ENCODE assay signal across 30 cellular contexts in the genomic region with DNA sequence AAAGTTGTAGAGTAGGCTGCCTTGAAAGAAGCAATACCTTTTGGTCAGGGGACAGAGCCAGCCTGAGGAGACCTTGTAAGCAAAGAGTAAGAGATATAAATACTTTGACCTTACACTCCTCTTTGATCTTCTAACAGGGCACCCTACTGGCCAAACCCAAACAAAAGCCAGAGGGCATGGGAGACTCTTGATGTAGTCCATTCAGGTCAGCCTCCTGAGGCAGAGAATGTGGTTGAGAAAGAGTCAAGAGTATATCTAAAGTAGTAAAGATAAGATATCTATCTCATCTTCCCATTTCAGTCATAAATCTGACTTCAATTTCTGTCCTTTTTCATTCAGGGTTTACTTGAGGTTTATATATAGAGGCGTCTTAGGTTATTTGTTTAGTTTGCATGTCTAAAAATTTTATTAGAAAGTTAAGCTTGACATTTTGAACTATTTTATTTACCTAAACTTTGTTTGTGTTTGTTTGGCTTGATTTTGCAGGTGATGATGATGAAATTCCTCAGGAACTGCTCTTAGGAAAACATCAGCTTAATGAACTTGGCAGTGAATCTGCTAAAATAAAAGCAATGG.
DNase-seq lines count a peak whose midpoint lies in the region; ATAC-seq and TF ChIP-seq lines count a peak whose summit lies in the region.
"Had no signal": no experiment of that assay in that cellular context is flagged by ENCODE, and none has a peak within 500 bp of the region (broad histone marks: within the 10 kb centered on the region; RNA-seq: fewer than 3 reads in every experiment).

No MANE protein-coding gene starts in this region.

- TF ChIP-seq CTCF in MCF 10A (IDR thresholded peaks at IDR 0.05; ENCODE audit: unreplicated experiment), result no peak
- no peak for TF ChIP-seq CTCF in mammary epithelial cell (conservative IDR thresholded peaks at IDR 0.05 in 1 of 2, IDR thresholded peaks at IDR 0.05 in 1 of 2; ENCODE audit: extremely low read depth in 1 of 2, insufficient read depth in 1 of 2, low read depth in 1 of 2, low read length in 2 of 2)
- TF ChIP-seq CTCF in hepatocyte (IDR thresholded peaks at IDR 0.05; ENCODE audit: poor library complexity), result no peak

- H3K4me3 ChIP-seq in mammary epithelial cell (replicated peaks in 1 of 3; ENCODE audit: insufficient read depth in 1 of 3, low read depth in 2 of 3, low read length in 3 of 3) (no peak overlapping the region), hepatocyte (no peak overlapping the region)
- H3K4me3 ChIP-seq: heart left ventricle, left ventricle myocardium inferior, right atrium auricular region, SK-N-MC, thoracic aorta had no signal

- no peak overlapping the region for H3K27ac Mint-ChIP-seq in MCF 10A (ENCODE audit: low read depth, unreplicated experiment)
- H3K27ac Mint-ChIP-seq in stimulated activated naive B cell treated with anti-CD40 and anti-IgM and Interleukin-4, amounts not matched to agents 10 μg/mL and 1 μg/mL and 100 μg/mL, for 72 hours, result peak overlapping the region; percentile 31
- H3K27ac Mint-ChIP-seq: T-helper 2 cell treated with Interferon-gamma antibody and Interleukin-4, amounts not matched to agents 5 μg/mL and 100 μg/mL, for 36 hours had no signal

- CTCF ChIA-PET in MCF 10A (lab: Yijun Ruan, JAX) (interaction anchor here (0.9 kb wide), 2 partner anchors 275 to 705 kb away, joined by 4 to 5 read pairs; no protein-coding TSS in a partner anchor), mammary epithelial cell (lab: Charles Lee; ENCODE audit: low non-redundant PET) (interaction anchor here (0.6 kb wide), 1 partner anchor 13 kb away, joined by 9 read pairs; no protein-coding TSS in a partner anchor)

- no peaks in the 10 kb centered on the region for H4K20me1 ChIP-seq in mammary epithelial cell (ENCODE audit: insufficient read depth, low read length)
- H4K20me1 ChIP-seq in hepatocyte (ENCODE audit: insufficient read depth, poor library complexity, severe bottlenecking), result no peaks in the 10 kb centered on the region

- dilution Hi-C loops in mammary epithelial cell (cut with HindIII; ENCODE audit: low sequenced_read_pairs), result no loop called here

- H3K4me2 ChIP-seq in mammary epithelial cell (ENCODE audit: insufficient read depth, low read depth, low read length) (no peak overlapping the region), hepatocyte (no peak overlapping the region)

- no peak overlapping the region for H2AFZ ChIP-seq in mammary epithelial cell (ENCODE audit: low read depth, low read length)
- H2AFZ ChIP-seq in hepatocyte, result no peak overlapping the region
- H2AFZ ChIP-seq: parathyroid adenoma had no signal

- no peak for ATAC-seq in stimulated activated naive B cell treated with anti-CD40 and anti-IgM and Interleukin-4, amounts not matched to agents 10 μg/mL and 1 μg/mL and 100 μg/mL, for 72 hours (replicated peaks)
- no peak for ATAC-seq in GM18502 (IDR thresholded peaks at IDR 0.05; ENCODE audit: poor library complexity, unreplicated experiment)
- ATAC-seq: heart left ventricle had no signal

- H3K36me3 ChIP-seq in mammary epithelial cell (ENCODE audit: insufficient read depth, low read length), result peaks cover 18% of the 10 kb centered on the region
- peaks cover 7% of the 10 kb centered on the region for H3K36me3 ChIP-seq in hepatocyte (replicated peaks; ENCODE audit: insufficient read depth, low read depth)

- H3K9me3 Mint-ChIP-seq in MCF 10A (ENCODE audit: unreplicated experiment), result no peaks in the 10 kb centered on the region
- H3K9me3 Mint-ChIP-seq in stimulated activated naive B cell treated with anti-CD40 and anti-IgM and Interleukin-4, amounts not matched to agents 10 μg/mL and 1 μg/mL and 100 μg/mL, for 72 hours, result no peaks in the 10 kb centered on the region
- H3K9me3 Mint-ChIP-seq: immature natural killer cell; T-helper 2 cell treated with Interferon-gamma antibody and Interleukin-4, amounts not matched to agents 5 μg/mL and 100 μg/mL, for 36 hours had no signal

- H3K79me2 ChIP-seq in mammary epithelial cell (ENCODE audit: insufficient read depth, low read length), result no peaks in the 10 kb centered on the region
- H3K79me2 ChIP-seq in hepatocyte, result no peaks in the 10 kb centered on the region
- H3K79me2 ChIP-seq: parathyroid adenoma had no signal

- peak; percentile 3 for DNase-seq in MCF 10A (ENCODE audit: unreplicated experiment)
- DNase-seq in mammary epithelial cell, result no peak
- DNase-seq in NCI-H69 (lab: John Stamatoyannopoulos, UW), result peak; percentile 16
- peak; percentile 3 for DNase-seq in hepatocyte (ENCODE audit: low spot score)
- no peak for DNase-seq in stimulated activated naive B cell treated with anti-CD40 and anti-IgM and Interleukin-4, amounts not matched to agents 10 μg/mL and 1 μg/mL and 100 μg/mL, for 72 hours
- no peak for DNase-seq in effector CD8-positive, alpha-beta T cell (lab: John Stamatoyannopoulos, UW)
- DNase-seq in NCI-H446 treated with DMSO at 0.1 percent for 48 hours (lab: John Stamatoyannopoulos, UW), result no peak
- DNase-seq: ACHN; activated effector memory CD4-positive, alpha-beta T cell treated with Interleukin-2 at 50 U/mL for 16 hours; Calu3; EL; erythroblast; foreskin fibroblast; HCEC 1CT; heart left ventricle; immature natural killer cell; KBM-7; left ventricle myocardium inferior; MV-4-11; NCI-H1694 treated with DMSO at 0.1 percent for 48 hours; NCI-H2171; NCI-H526; stimulated activated CD4-positive, alpha-beta T cell treated with anti-CD3 and anti-CD28 coated beads, Interleukin-4, amount 100 ng/mL, for 1 hour; stimulated activated naive CD4-positive, alpha-beta T cell treated with Interleukin-2 at 50 U/mL for 16 hours had no signal

- H3K9ac ChIP-seq in mammary epithelial cell (ENCODE audit: insufficient read depth, low read length), result no peak overlapping the region
- H3K9ac ChIP-seq: parathyroid adenoma had no signal

- peaks cover 50% of the 10 kb centered on the region for H3K36me3 Mint-ChIP-seq in MCF 10A (ENCODE audit: insufficient read depth, unreplicated experiment)
- H3K36me3 Mint-ChIP-seq in stimulated activated naive B cell treated with anti-CD40 and anti-IgM and Interleukin-4, amounts not matched to agents 10 μg/mL and 1 μg/mL and 100 μg/mL, for 72 hours, result peaks cover 11 to 18% of the 10 kb centered on the region in 2 donors

- in situ Hi-C loops in mammary epithelial cell (cut with MboI; ENCODE audit: low sequenced_read_pairs in 2 of 2), result loop anchor here (10.0 kb wide), 2 partner anchors 257 to 267 kb away; no protein-coding TSS in a partner anchor

- H3K27me3 ChIP-seq in mammary epithelial cell (ENCODE audit: insufficient read depth, low read length), result no peaks in the 10 kb centered on the region
- no peaks in the 10 kb centered on the region for H3K27me3 ChIP-seq in hepatocyte
- H3K27me3 ChIP-seq: heart left ventricle, right atrium auricular region had no signal

- no peaks in the 10 kb centered on the region for H3K4me1 Mint-ChIP-seq in MCF 10A (ENCODE audit: insufficient read depth, unreplicated experiment)
- no peaks in the 10 kb centered on the region for H3K4me1 Mint-ChIP-seq in stimulated activated naive B cell treated with anti-CD40 and anti-IgM and Interleukin-4, amounts not matched to agents 10 μg/mL and 1 μg/mL and 100 μg/mL, for 72 hours
- H3K4me1 Mint-ChIP-seq: immature natural killer cell had no signal

- no peak overlapping the region for H3K27ac ChIP-seq in mammary epithelial cell (ENCODE audit: insufficient read depth, low read depth, low read length)
- no peak overlapping the region for H3K27ac ChIP-seq in hepatocyte
- H3K27ac ChIP-seq: heart left ventricle, left ventricle myocardium inferior, parathyroid adenoma, right atrium auricular region, SK-N-MC, thoracic aorta had no signal

- H3K9me2 ChIP-seq in hepatocyte (replicated peaks; ENCODE audit: insufficient read depth), result no peaks in the 10 kb centered on the region

- BruUV-seq in MCF 10A (replicated peaks; lab: Mats Ljungman, UMichigan) (no TSS peak), mammary epithelial cell (replicated peaks; lab: Mats Ljungman, UMichigan) (no TSS peak)

- intact Hi-C loops in MCF 10A (cut with micrococcal nuclease), result no loop called here
- intact Hi-C loops in mammary epithelial cell (cut with micrococcal nuclease), result no loop called here

- POLR2A ChIA-PET in MCF 10A (lab: Yijun Ruan, JAX), result no interaction called here

- H3K27me3 Mint-ChIP-seq in MCF 10A (ENCODE audit: insufficient read depth, unreplicated experiment), result no peaks in the 10 kb centered on the region
- no peaks in the 10 kb centered on the region for H3K27me3 Mint-ChIP-seq in stimulated activated naive B cell treated with anti-CD40 and anti-IgM and Interleukin-4, amounts not matched to agents 10 μg/mL and 1 μg/mL and 100 μg/mL, for 72 hours

- H3K4me3 Mint-ChIP-seq in MCF 10A (ENCODE audit: unreplicated experiment), result no peak overlapping the region
- H3K4me3 Mint-ChIP-seq in stimulated activated naive B cell treated with anti-CD40 and anti-IgM and Interleukin-4, amounts not matched to agents 10 μg/mL and 1 μg/mL and 100 μg/mL, for 72 hours, result no peak overlapping the region
- H3K4me3 Mint-ChIP-seq: immature natural killer cell; T-helper 2 cell treated with Interferon-gamma antibody and Interleukin-4, amounts not matched to agents 5 μg/mL and 100 μg/mL, for 36 hours had no signal

- WGBS in mammary epithelial cell (ENCODE audit: low coverage, missing lambda C conversion rate), result 100% methylated on average over 1 of the region's 1 CpG
- WGBS in hepatocyte (ENCODE audit: low lambda C conversion rate, missing lambda C conversion rate), result 55% methylated on average over 1 of the region's 1 CpG

- H3K9me3 ChIP-seq in mammary epithelial cell (replicated peaks; ENCODE audit: insufficient read depth, low read length), result no peaks in the 10 kb centered on the region
- H3K9me3 ChIP-seq in hepatocyte (ENCODE audit: low read depth), result no peaks in the 10 kb centered on the region
- H3K9me3 ChIP-seq: heart left ventricle, left ventricle myocardium inferior, right atrium auricular region, thoracic aorta had no signal

- H3K4me1 ChIP-seq in mammary epithelial cell (ENCODE audit: insufficient read depth, low read length), result no peaks in the 10 kb centered on the region
- peaks cover 3% of the 10 kb centered on the region for H3K4me1 ChIP-seq in hepatocyte (ENCODE audit: insufficient read depth)
- H3K4me1 ChIP-seq: heart left ventricle, left ventricle myocardium inferior, parathyroid adenoma had no signal

Comparison
In these comparisons a context has a peak if more than half of its experiments do, and no peak if none do; other contexts are left out.
1. DNase-seq: peak in MCF 10A (single experiment), NCI-H69 (single experiment) and hepatocyte (single experiment); none in mammary epithelial cell (single experiment), stimulated activated naive B cell treated with anti-CD40 and anti-IgM and Interleukin-4, amounts not matched to agents 10 μg/mL and 1 μg/mL and 100 μg/mL, for 72 hours (single experiment), effector CD8-positive, alpha-beta T cell (single experiment) and NCI-H446 treated with DMSO at 0.1 percent for 48 hours (single experiment).